1 cellular context compared by ENCODE assay signal in the genomic region with DNA sequence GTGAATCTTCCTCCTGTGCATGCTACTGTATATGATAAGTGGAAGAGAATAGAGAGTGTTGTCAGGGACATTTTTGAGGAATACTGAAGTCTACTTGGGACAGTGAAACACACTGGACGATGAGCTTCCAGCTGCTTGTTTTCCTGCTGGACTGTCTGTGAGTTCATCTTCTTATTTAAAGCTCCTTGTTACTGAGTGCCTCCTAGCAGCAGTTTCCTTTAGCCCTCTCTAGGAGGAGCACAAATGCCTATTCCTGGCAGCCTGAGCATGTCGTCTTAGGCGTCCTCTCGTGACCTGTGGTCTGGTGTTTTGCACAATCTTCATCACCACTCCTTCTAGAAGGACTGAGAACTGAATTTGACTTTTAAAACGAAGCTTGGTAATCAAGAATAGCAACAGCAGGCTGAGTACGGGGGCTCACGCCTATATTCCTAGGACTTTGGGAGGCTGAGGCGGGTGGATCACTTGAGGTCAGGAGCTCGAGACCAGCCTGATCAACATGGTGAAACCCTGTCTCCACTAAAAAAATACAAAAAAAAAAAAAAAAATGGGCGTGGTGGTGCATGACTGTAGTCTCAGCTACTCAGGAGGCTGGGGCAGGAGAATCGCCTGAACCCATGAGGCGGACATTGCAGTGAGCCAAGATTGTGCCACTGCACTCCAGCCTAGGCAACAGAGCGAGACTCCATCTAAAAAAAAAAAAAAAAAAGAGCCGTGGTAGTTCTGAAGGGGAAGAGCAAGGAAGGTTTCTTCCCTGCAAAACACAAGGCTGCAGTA.
TF ChIP-seq lines count a peak whose summit lies in the region.

No MANE protein-coding gene starts in this region.

TF ChIP-seq in IMR-90, 13 proteins besides CTCF, POLR2A, EP300 and RAD21 (continued from another document):
- TF ChIP-seq, protein P1, sequence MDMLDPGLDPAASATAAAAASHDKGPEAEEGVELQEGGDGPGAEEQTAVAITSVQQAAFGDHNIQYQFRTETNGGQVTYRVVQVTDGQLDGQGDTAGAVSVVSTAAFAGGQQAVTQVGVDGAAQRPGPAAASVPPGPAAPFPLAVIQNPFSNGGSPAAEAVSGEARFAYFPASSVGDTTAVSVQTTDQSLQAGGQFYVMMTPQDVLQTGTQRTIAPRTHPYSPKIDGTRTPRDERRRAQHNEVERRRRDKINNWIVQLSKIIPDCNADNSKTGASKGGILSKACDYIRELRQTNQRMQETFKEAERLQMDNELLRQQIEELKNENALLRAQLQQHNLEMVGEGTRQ (IDR thresholded peaks at IDR 0.05; ENCODE audit: low read depth, low read length) = 0 out of 2 replicates have a peak, but pooled peaks have one; percentile 10
- TF ChIP-seq MAFK (IDR thresholded peaks at IDR 0.05; ENCODE audit: low read depth, low read length) (no peak), BHLHE40 (IDR thresholded peaks at IDR 0.05; ENCODE audit: low read depth, low read length) (peak; percentile 75; the same call in 1 of the 2 replicates)
